ENCODE assay signal across 8 cellular contexts in the genomic region with DNA sequence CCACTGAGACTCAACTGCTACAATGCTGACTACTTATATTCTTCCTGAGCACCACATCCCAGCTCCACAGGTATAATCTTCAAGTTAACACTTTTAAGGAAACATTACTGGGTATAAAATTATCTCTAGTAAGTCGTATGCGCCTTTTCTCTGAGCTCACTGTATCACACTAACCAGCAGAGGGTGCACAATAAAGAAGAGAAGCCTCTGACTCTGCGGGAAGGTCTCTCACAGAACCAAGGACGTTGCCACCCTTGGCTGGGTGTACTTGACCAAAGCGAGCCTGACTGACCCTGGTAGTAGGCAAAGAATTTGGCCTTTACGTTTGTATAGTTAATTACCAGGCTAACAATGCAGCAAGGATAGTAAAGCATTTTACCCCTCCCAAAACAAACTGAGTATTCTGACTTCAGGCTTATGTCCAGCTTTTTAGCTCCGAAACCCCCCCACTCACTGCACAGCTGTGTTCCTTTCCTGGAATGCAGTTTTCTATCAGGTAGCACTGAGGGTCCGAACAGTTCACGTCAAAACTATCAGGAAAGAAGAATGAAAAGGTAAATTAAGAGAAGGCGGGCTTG. TPM values are rescaled to one million over a fixed set of nuclear protein-coding genes. Genes with fewer than 3 reads are reported as not detected.
A peak's percentile ranks its signal among the peaks of the same experiment; 100 is the strongest.
DNase-seq lines count a peak whose midpoint lies in the region; ATAC-seq and TF ChIP-seq lines count a peak whose summit lies in the region.

A gene with protein sequence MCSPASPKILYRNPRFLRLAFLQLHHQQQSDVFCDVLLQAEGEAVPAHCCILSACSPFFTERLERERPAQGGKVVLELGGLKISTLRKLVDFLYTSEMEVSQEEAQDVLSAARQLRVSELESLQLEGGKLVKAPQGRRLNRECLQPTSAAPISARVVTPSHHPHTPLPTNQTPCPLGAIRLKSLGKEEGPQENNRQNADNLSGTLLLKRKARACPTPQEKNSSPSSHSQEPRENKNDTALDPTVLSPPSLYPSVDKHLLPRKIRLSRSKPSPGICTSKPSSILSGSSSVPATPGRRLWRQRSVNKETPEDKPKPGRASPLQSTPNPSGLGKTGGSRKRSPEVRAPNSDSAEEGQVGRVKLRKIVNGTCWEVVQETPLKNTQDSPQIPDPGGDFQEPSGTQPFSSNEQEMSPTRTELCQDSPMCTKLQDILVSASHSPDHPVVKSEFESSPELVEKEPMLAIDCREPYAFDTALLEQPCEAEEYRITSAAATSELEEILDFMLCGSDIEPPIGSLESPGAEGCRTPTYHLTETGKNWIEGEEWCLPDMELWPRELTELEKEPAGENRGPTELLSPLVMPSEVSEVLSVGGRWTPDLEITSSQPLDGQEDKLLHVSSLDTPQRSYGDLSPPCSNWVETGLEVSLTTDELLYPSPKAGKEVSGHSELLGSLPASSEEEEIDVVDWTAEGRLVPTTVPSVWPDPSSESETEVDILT (minus strand): TSS at position 144 of the 578 bp plus-strand sequence. CDS start 631 bp downstream, outside the sequence.

- H3K27me3 ChIP-seq in esophagus muscularis mucosa (no peaks in the 10 kb centered on the region), neural cell (ENCODE audit: insufficient read depth, low read depth, low read length) (no peaks in the 10 kb centered on the region)

- no peak for TF ChIP-seq EP300 in esophagus muscularis mucosa (IDR thresholded peaks at IDR 0.05)
- no peak for TF ChIP-seq EP300 in neural cell (conservative IDR thresholded peaks at IDR 0.05; ENCODE audit: poor library complexity, severe bottlenecking)

- H3K9me3 ChIP-seq in esophagus muscularis mucosa (no peaks in the 10 kb centered on the region), neural cell (ENCODE audit: low read length) (no peaks in the 10 kb centered on the region)

- DNase-seq in CD1c-positive myeloid dendritic cell (ENCODE audit: extremely low spot score) = peak; percentile 38
- DNase-seq in HCEC 1CT = peak; percentile 42
- peak; percentile 40 for DNase-seq in RPMI7951 (ENCODE audit: low read depth)
- DNase-seq in esophagus muscularis mucosa (ENCODE audit: extremely low spot score) = no peak
- no peak for DNase-seq in KG1 (lab: John Stamatoyannopoulos, UW)
- DNase-seq in NCI-H1092 (lab: John Stamatoyannopoulos, UW) = no peak

- intact Hi-C loops in esophagus muscularis mucosa (cut with DNase I) = no loop called here

- H3K9ac ChIP-seq in neural cell (ENCODE audit: low read length) = no peak within 1 kb of the TSS

- no peak within 1 kb of the TSS for H3K4me3 ChIP-seq in esophagus muscularis mucosa
- no peak within 1 kb of the TSS for H3K4me3 ChIP-seq in neural cell (ENCODE audit: low read length)

- peaks cover 0 to 13% (median 3%) of the 10 kb centered on the region in 4 donors for H3K36me3 ChIP-seq in esophagus muscularis mucosa
- peaks cover 3% of the 10 kb centered on the region for H3K36me3 ChIP-seq in neural cell (ENCODE audit: insufficient read depth, low read length)

- peak; percentile 12 to 40 (median 29) for TF ChIP-seq CTCF in esophagus muscularis mucosa (IDR thresholded peaks at IDR 0.05)
- TF ChIP-seq CTCF in neural cell (IDR thresholded peaks at IDR 0.05; ENCODE audit: poor library complexity, severe bottlenecking) = peak; percentile 45

- WGBS in esophagus muscularis mucosa = 57% methylated on average over 10 of the region's 10 CpGs

- no peak for ATAC-seq in GM18868 (IDR thresholded peaks at IDR 0.05; ENCODE audit: unreplicated experiment)

- no peak within 1 kb of the TSS for H3K4me2 ChIP-seq in neural cell (ENCODE audit: low read length)

- H2AFZ ChIP-seq in neural cell (ENCODE audit: low read depth, low read length) = no peak within 1 kb of the TSS

- no peak within 1 kb of the TSS for H3K27ac ChIP-seq in esophagus muscularis mucosa (replicated peaks in 1 of 4)
- H3K27ac ChIP-seq in neural cell (ENCODE audit: low read length) = no peak within 1 kb of the TSS

- H3K4me1 ChIP-seq in esophagus muscularis mucosa = peaks cover 4 to 8% (median 7%) of the 10 kb centered on the region in 4 donors

- no peaks in the 10 kb centered on the region for H3K9me2 ChIP-seq in neural cell (ENCODE audit: insufficient read depth, low read length)

- TF ChIP-seq RAD21 in neural cell (conservative IDR thresholded peaks at IDR 0.05) = peak; percentile 23

- H4K20me1 ChIP-seq in neural cell (ENCODE audit: insufficient read depth) = no peaks in the 10 kb centered on the region

- H3K79me2 ChIP-seq in neural cell (replicated peaks; ENCODE audit: insufficient read depth, low read length) = no peaks in the 10 kb centered on the region

- no peak for TF ChIP-seq POLR2A in esophagus muscularis mucosa (IDR thresholded peaks at IDR 0.05; ENCODE audit: low read depth)

- H3F3A ChIP-seq in neural cell (ENCODE audit: insufficient read depth, low read length, poor library complexity, severe bottlenecking) = no peaks in the 10 kb centered on the region

TF ChIP-seq in neural cell, 6 proteins besides CTCF, POLR2A, EP300 and RAD21:
- TF ChIP-seq POLR2AphosphoS5 (IDR thresholded peaks at IDR 0.05) (no peak), SMC3 (conservative IDR thresholded peaks at IDR 0.05; ENCODE audit: poor library complexity) (peak; percentile 53)

RNA-seq across cellular contexts. Expression of the gene that starts here (rescaled TPM):
- not detected in 2 replicates for total RNA-seq in RPMI7951 (2014; rRNA removed; shearing (Covaris generic))
- not detected for total RNA-seq in esophagus muscularis mucosa
- polyA plus RNA-seq in neural cell = not detected in 2 replicates
- polyA minus RNA-seq in neural cell = not detected in 2 replicates

Comparison
In these comparisons a context has a peak if more than half of its experiments do, and no peak if none do; other contexts are left out.
1. Peak in DNase-seq in RPMI7951; RNA of the gene not detected or under 1 TPM.
2. DNase-seq: peak in CD1c-positive myeloid dendritic cell (single experiment) and HCEC 1CT (single experiment); none in esophagus muscularis mucosa (single experiment), KG1 (single experiment) and NCI-H1092 (single experiment).